ENCODE assay signal across 15 cellular contexts in the genomic region with DNA sequence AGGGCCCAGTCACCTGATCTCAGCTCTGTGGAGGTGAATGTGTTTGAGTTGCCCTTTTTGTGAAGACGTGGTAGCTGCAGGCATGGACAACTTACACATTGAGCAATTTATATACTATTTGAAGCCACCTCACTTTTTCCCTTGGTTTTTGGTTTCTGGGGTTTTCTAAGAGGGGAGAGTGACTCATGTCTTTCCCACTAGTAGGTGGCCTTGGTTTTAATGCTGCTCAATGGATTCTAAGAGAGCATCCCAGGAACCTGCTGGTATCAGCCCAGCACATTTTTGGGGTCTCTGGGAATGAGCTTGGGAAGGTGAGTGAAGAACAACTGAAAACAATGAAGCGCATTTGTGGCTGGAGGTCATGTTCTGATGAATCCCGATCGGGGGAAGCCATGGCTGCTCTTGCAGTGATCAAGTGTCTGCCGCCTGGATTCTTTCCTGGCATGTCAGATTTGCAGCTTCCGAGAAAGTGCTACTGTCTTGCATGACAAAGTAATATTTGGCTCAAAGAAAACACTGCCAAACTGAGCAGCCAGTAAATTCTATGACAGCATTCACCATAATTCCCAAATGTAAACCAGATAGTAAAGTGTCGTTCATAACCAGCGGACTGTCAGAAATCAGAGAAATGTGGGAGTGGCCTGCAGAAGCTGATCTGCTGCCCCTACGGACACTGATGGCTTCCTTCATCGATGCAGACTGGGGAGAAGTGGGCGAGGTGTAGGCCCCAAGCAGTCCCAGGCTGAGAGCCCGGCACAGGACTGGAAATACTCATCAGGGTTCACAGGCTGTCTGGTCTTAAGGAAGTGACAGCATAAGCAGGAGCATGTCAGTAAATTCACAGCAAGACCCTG.
DNase-seq lines count a peak whose midpoint lies in the region; ATAC-seq and TF ChIP-seq lines count a peak whose summit lies in the region.
"Had no signal": no experiment of that assay in that cellular context is flagged by ENCODE, and none has a peak within 500 bp of the region (broad histone marks: within the 10 kb centered on the region; RNA-seq: fewer than 3 reads in every experiment).

No MANE protein-coding gene starts in this region.

- H2AFZ ChIP-seq in smooth muscle cell (ENCODE audit: low read depth), result no peak overlapping the region

- H3K36me3 Mint-ChIP-seq in activated T-helper 17 cell treated with anti-CD3 and anti-CD28 coated beads, Interleukin-2, amount 50 U/mL, for 72 hours (ENCODE audit: low read depth), result no peaks in the 10 kb centered on the region

- peak overlapping the region; percentile 60 for H3K9ac ChIP-seq in smooth muscle cell (ENCODE audit: low read depth)

- peak overlapping the region; percentile 100 for H3K27ac ChIP-seq in smooth muscle cell (ENCODE audit: low read depth)

- H3K4me1 Mint-ChIP-seq in activated T-helper 17 cell treated with anti-CD3 and anti-CD28 coated beads, Interleukin-2, amount 50 U/mL, for 72 hours, result peaks cover 9% of the 10 kb centered on the region

- no peak overlapping the region for H3K27ac Mint-ChIP-seq in activated T-helper 17 cell treated with anti-CD3 and anti-CD28 coated beads, Interleukin-2, amount 50 U/mL, for 72 hours

- H4K20me1 ChIP-seq in smooth muscle cell (ENCODE audit: low read depth), result no peaks in the 10 kb centered on the region

- ATAC-seq in activated T-helper 17 cell treated with anti-CD3 and anti-CD28 coated beads, Interleukin-2, amount 50 U/mL, for 72 hours (replicated peaks), result peak; percentile 61
- no peak for ATAC-seq in HG03521 (IDR thresholded peaks at IDR 0.05; ENCODE audit: unreplicated experiment)
- ATAC-seq in HG02678 (IDR thresholded peaks at IDR 0.05; ENCODE audit: unreplicated experiment), result no peak
- ATAC-seq: esophagus mucosa had no signal

- H3K27me3 Mint-ChIP-seq in activated T-helper 17 cell treated with anti-CD3 and anti-CD28 coated beads, Interleukin-2, amount 50 U/mL, for 72 hours, result peaks cover 66% of the 10 kb centered on the region

- H3K79me2 ChIP-seq in smooth muscle cell (ENCODE audit: low read depth), result peaks cover 36% of the 10 kb centered on the region

- no peaks in the 10 kb centered on the region for H3K9me3 Mint-ChIP-seq in activated T-helper 17 cell treated with anti-CD3 and anti-CD28 coated beads, Interleukin-2, amount 50 U/mL, for 72 hours

- H3K4me3 Mint-ChIP-seq in activated T-helper 17 cell treated with anti-CD3 and anti-CD28 coated beads, Interleukin-2, amount 50 U/mL, for 72 hours, result no peak overlapping the region

- peak; percentile 73 for DNase-seq in GM04504 (ENCODE audit: low read depth)
- DNase-seq in glomerular visceral epithelial cell (ENCODE audit: extremely low spot score), result peak; percentile 77
- DNase-seq in smooth muscle cell (lab: John Stamatoyannopoulos, UW; ENCODE audit: unreplicated experiment), result no peak
- no peak for DNase-seq in putamen (ENCODE audit: low spot score)
- DNase-seq in 8988T, result no peak
- DNase-seq: activated CD4-positive, alpha-beta T cell treated with anti-CD3 and anti-CD28 coated beads, Interleukin-2, amount 50 U/mL, for 4 hours; anterior cingulate cortex; Karpas-422; mesendoderm; NCI-H2227 treated with DMSO at 0.1 percent for 48 hours; SHP77 treated with DMSO at 0.1 percent for 48 hours had no signal

- 6% methylated on average over 12 of the region's 12 CpGs for WGBS in smooth muscle cell (ENCODE audit: low lambda C conversion rate)

- TF ChIP-seq CTCF in smooth muscle cell (IDR thresholded peaks at IDR 0.05; ENCODE audit: borderline replicate concordance, insufficient read depth, poor library complexity, severe bottlenecking), result no peak

- H3K4me2 ChIP-seq in smooth muscle cell, result peak overlapping the region; percentile 65

- peaks cover 80% of the 10 kb centered on the region for H3F3A ChIP-seq in smooth muscle cell (ENCODE audit: low read depth)

- peaks cover 36% of the 10 kb centered on the region for H3K4me1 ChIP-seq in smooth muscle cell (ENCODE audit: low read depth)

- H3K4me3 ChIP-seq in smooth muscle cell, result no peak overlapping the region

- H3K27me3 ChIP-seq in smooth muscle cell (ENCODE audit: low read depth), result no peaks in the 10 kb centered on the region

- H3K36me3 ChIP-seq in smooth muscle cell (ENCODE audit: low read depth), result no peaks in the 10 kb centered on the region

- H3K9me3 ChIP-seq in smooth muscle cell (replicated peaks; ENCODE audit: low read depth), result no peaks in the 10 kb centered on the region

Comparison
In these comparisons a context has a peak if more than half of its experiments do, and no peak if none do; other contexts are left out.
1. DNase-seq: peak in GM04504 (single experiment) and glomerular visceral epithelial cell (single experiment); none in smooth muscle cell (single experiment), putamen (single experiment) and 8988T (single experiment).